Comparison of ENCODE assay signal across 22 cellular contexts in the genomic region with DNA sequence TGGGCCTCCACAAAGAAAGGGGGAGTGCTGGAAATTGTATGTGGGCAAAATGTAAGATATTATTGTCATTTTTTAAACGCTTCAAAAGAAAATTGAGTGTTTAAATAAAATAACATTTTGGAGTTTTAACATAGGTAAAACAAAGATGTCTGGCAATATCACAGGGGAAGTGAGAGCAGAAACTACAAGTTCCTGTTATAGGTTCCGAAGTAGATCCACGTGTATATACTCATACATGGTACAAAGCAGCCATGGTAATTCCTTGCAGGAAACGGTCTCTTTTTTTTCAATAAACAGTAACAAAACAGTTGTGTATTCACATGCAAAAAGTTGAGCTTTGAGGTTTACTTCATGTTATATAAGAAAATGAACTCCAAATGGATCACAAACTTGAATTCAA.
"Had no signal": no experiment of that assay in that cellular context is flagged by ENCODE, and none has a peak within 500 bp of the region (broad histone marks: within the 10 kb centered on the region; RNA-seq: fewer than 3 reads in every experiment).

No MANE protein-coding gene starts in this region.

- H3K9me3 Mint-ChIP-seq: endodermal cell had no signal

- H3K27me3 Mint-ChIP-seq: dendritic cell treated with granulocyte-macrophage colony-stimulating factor and Interleukin-4, amounts not matched to agents 40 ng/mL and 50 ng/mL, for 4 days had no signal

- H3K4me1 Mint-ChIP-seq: endodermal cell; naive thymus-derived CD4-positive, alpha-beta T cell had no signal

- H3K27ac Mint-ChIP-seq: dendritic cell treated with granulocyte-macrophage colony-stimulating factor and Interleukin-4, amounts not matched to agents 40 ng/mL and 50 ng/mL, for 4 days; effector memory CD8-positive, alpha-beta T cell; endodermal cell; naive thymus-derived CD4-positive, alpha-beta T cell had no signal

- H3K9me3 ChIP-seq: esophagus squamous epithelium, gastrocnemius medialis, left lung, lower lobe of right lung had no signal

- H3K27ac ChIP-seq: coronary artery, epithelial cell of prostate, esophagus squamous epithelium, gastrocnemius medialis, hepatocyte, left lung, lower lobe of right lung had no signal

- ATAC-seq: effector memory CD8-positive, alpha-beta T cell; esophagus mucosa; gastrocnemius medialis; left cardiac atrium; left lung; left ventricle myocardium superior; lower lobe of right lung; naive thymus-derived CD4-positive, alpha-beta T cell had no signal

- H3K4me1 ChIP-seq: gastrocnemius medialis, left lung, lower lobe of right lung had no signal

- H3K4me3 ChIP-seq: coronary artery, esophagus squamous epithelium, gastrocnemius medialis, hepatocyte, left lung, lower lobe of right lung had no signal

- DNase-seq: effector CD8-positive, alpha-beta T cell; effector memory CD8-positive, alpha-beta T cell; endodermal cell; erythroblast; esophagus squamous epithelium; foreskin fibroblast; foreskin melanocyte; gastrocnemius medialis; glutamatergic neuron; head of caudate nucleus; left cardiac atrium; left lung; left ventricle myocardium superior; lower lobe of right lung; mesendoderm; midbrain; naive thymus-derived CD4-positive, alpha-beta T cell had no signal

- H3K4me3 Mint-ChIP-seq: dendritic cell treated with granulocyte-macrophage colony-stimulating factor and Interleukin-4, amounts not matched to agents 40 ng/mL and 50 ng/mL, for 4 days; effector memory CD8-positive, alpha-beta T cell; endodermal cell; naive thymus-derived CD4-positive, alpha-beta T cell had no signal

- H3K27me3 ChIP-seq: esophagus squamous epithelium, hepatocyte, left lung had no signal

- H3K36me3 Mint-ChIP-seq: naive thymus-derived CD4-positive, alpha-beta T cell had no signal

- H3K36me3 ChIP-seq: esophagus squamous epithelium, gastrocnemius medialis, left lung, lower lobe of right lung had no signal
